Comparison of ENCODE assay signal across 1 cellular context in genomic region chr16:57798953-57799618, GRCh38.
TF ChIP-seq lines count a peak whose summit lies in the region.

No MANE protein-coding gene starts in this region.

TF ChIP-seq in IMR-90, 13 proteins besides CTCF, POLR2A, EP300 and RAD21 (continued from another document):
- TF ChIP-seq MAFK (IDR thresholded peaks at IDR 0.05; ENCODE audit: low read depth, low read length) (no peak), FOS (IDR thresholded peaks at IDR 0.05; ENCODE audit: low read depth, low read length) (no peak), ELK1 (IDR thresholded peaks at IDR 0.05; ENCODE audit: borderline replicate concordance, low read depth, low read length) (no peak), SMC3 (IDR thresholded peaks at IDR 0.05; ENCODE audit: low read depth, low read length) (no peak), RFX5 (IDR thresholded peaks at IDR 0.05; ENCODE audit: low read depth, low read length) (no peak), MXI1 (IDR thresholded peaks at IDR 0.05; ENCODE audit: borderline replicate concordance, low read depth, low read length) (no peak), BHLHE40 (IDR thresholded peaks at IDR 0.05; ENCODE audit: low read depth, low read length) (no peak), USF2 (IDR thresholded peaks at IDR 0.05; ENCODE audit: low read depth, low read length) (no peak), CHD1 (IDR thresholded peaks at IDR 0.05; ENCODE audit: low read depth, low read length) (no peak)
